2 cellular contexts compared by ENCODE assay signal in the genomic region with DNA sequence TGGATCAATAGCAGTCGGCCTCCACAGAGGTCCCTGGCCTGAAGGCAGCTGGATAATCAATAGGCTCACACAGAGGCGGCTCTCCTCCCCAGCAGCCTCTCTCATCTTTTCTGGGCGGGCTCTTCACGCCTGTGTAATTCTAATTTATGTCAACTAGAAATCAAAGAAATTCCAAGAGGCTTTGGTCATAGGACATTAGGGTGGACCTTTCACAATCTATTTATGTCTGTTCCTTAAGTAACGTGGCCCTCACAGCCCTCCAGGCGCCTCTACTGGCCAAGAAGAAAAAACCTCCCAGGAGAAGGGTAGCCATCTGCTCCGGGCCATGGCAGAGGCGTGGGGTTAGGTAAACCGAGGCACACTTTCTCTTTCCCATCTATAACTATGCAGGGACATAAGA.
TF ChIP-seq lines count a peak whose summit lies in the region.

No MANE protein-coding gene starts in this region.

TF ChIP-seq in IMR-90, 13 proteins besides CTCF, POLR2A, EP300 and RAD21:
- peak; percentile 11; the same call in 1 of the 2 replicates for TF ChIP-seq SMC3 (IDR thresholded peaks at IDR 0.05; ENCODE audit: low read depth, low read length)
- TF ChIP-seq MAFK (IDR thresholded peaks at IDR 0.05; ENCODE audit: low read depth, low read length): no peak
- TF ChIP-seq CHD1 (IDR thresholded peaks at IDR 0.05; ENCODE audit: low read depth, low read length): no peak
- TF ChIP-seq CEBPB (IDR thresholded peaks at IDR 0.05; ENCODE audit: low read depth, low read length): peak; percentile 64
- no peak for TF ChIP-seq RFX5 (IDR thresholded peaks at IDR 0.05; ENCODE audit: low read depth, low read length)
- TF ChIP-seq MAZ (IDR thresholded peaks at IDR 0.05; ENCODE audit: borderline replicate concordance, low read depth, low read length): no peak
- TF ChIP-seq FOS (IDR thresholded peaks at IDR 0.05; ENCODE audit: low read depth, low read length): no peak
- no peak for TF ChIP-seq ELK1 (IDR thresholded peaks at IDR 0.05; ENCODE audit: borderline replicate concordance, low read depth, low read length)
- no peak for TF ChIP-seq RCOR1 (IDR thresholded peaks at IDR 0.05; ENCODE audit: insufficient replicate concordance, low read length)
- TF ChIP-seq BHLHE40 (IDR thresholded peaks at IDR 0.05; ENCODE audit: low read depth, low read length): no peak
- TF ChIP-seq, protein P1, sequence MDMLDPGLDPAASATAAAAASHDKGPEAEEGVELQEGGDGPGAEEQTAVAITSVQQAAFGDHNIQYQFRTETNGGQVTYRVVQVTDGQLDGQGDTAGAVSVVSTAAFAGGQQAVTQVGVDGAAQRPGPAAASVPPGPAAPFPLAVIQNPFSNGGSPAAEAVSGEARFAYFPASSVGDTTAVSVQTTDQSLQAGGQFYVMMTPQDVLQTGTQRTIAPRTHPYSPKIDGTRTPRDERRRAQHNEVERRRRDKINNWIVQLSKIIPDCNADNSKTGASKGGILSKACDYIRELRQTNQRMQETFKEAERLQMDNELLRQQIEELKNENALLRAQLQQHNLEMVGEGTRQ (IDR thresholded peaks at IDR 0.05; ENCODE audit: low read depth, low read length): no peak
- TF ChIP-seq MXI1 (IDR thresholded peaks at IDR 0.05; ENCODE audit: borderline replicate concordance, low read depth, low read length): no peak
- no peak for TF ChIP-seq NFE2L2 (IDR thresholded peaks at IDR 0.05; ENCODE audit: low read depth, low read length)

TF ChIP-seq in H1, 55 proteins besides CTCF, POLR2A, EP300 and RAD21:
- TF ChIP-seq SRF (IDR thresholded peaks at IDR 0.05; ENCODE audit: low read depth, low read length) (no peak), RBBP5 (IDR thresholded peaks at IDR 0.05; ENCODE audit: borderline replicate concordance, low read depth, low read length) (no peak), TAF7 (optimal IDR thresholded peaks at IDR 0.05; ENCODE audit: borderline replicate concordance, low read depth, low read length) (no peak), BACH1 (IDR thresholded peaks at IDR 0.05; ENCODE audit: low read length) (no peak)
- TF ChIP-seq, protein P2, sequence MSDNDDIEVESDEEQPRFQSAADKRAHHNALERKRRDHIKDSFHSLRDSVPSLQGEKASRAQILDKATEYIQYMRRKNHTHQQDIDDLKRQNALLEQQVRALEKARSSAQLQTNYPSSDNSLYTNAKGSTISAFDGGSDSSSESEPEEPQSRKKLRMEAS (IDR thresholded peaks at IDR 0.05): no peak
